ENCODE assay signal across 33 cellular contexts in genomic region chrY:12700087-12700486, GRCh38. TPM values are rescaled to one million over a fixed set of nuclear protein-coding genes. Genes with fewer than 3 reads are reported as not detected.
"Had no signal": no experiment of that assay in that cellular context is flagged by ENCODE, and none has a peak within 500 bp of the region (broad histone marks: within the 10 kb centered on the region; RNA-seq: fewer than 3 reads in every experiment).

No MANE protein-coding gene starts in this region.

- H3K4me1 ChIP-seq: ascending aorta had no signal

- DNase-seq: activated CD4-positive, alpha-beta T cell treated with anti-CD3 and anti-CD28 coated beads, Interleukin-2, amount 10 ng/mL, durations not matched to agents 7 days and 5 days; activated CD4-positive, alpha-beta T cell treated with anti-CD3 and anti-CD28 coated beads, Interleukin-2, amount 50 U/mL, for 48 hours; activated CD8-positive, alpha-beta T cell treated with anti-CD3 and anti-CD28 coated beads, Interleukin-2, amount 10 ng/mL, durations not matched to agents 7 days and 5 days; activated gamma-delta T cell; activated naive CD4-positive, alpha-beta T cell treated with Interleukin-2 at 50 U/mL for 16 hours; activated naive CD8-positive, alpha-beta T cell treated with anti-CD3 and anti-CD28 coated beads, Interleukin-2, amount 10 ng/mL, durations not matched to agents 7 days and 5 days; activated T-cell treated with anti-CD3 and anti-CD28 coated beads, Interleukin-2, amount 50 U/mL, for 24 hours; amygdala; NCI-H1092 treated with DMSO at 0.1 percent for 48 hours; NCI-H1417; NCI-H146; NCI-H187; NCI-H2029 treated with DMSO at 0.1 percent for 48 hours; NCI-H2107; NCI-H2171; NCI-H2227 treated with DMSO at 0.1 percent for 48 hours; NCI-H446; NCI-H524; NCI-H748 treated with DMSO at 0.1 percent for 48 hours; NK-92 treated with Interleukin-12 subunit alpha and Interleukin-12 subunit beta, amount 100 ng/mL, for 24 hours; OCI-M1; Right ventricle myocardium superior; SW 1271; T-helper 1 cell; T-helper 2 cell; T-helper 9 cell; WERI-Rb-1 had no signal

- H3K27ac Mint-ChIP-seq: activated CD4-positive, alpha-beta T cell treated with anti-CD3 and anti-CD28 coated beads, Interleukin-2, amount 10 ng/mL, durations not matched to agents 7 days and 5 days; activated CD8-positive, alpha-beta T cell treated with anti-CD3 and anti-CD28 coated beads, Interleukin-2, amount 10 ng/mL, durations not matched to agents 7 days and 5 days; activated naive CD4-positive, alpha-beta T cell treated with anti-CD3 and anti-CD28 coated beads, Interleukin-2, amount 50 U/mL, for 24 hours; activated naive CD8-positive, alpha-beta T cell treated with anti-CD3 and anti-CD28 coated beads, Interleukin-2, amount 10 ng/mL, durations not matched to agents 7 days and 5 days; activated T-cell treated with anti-CD3 and anti-CD28 coated beads, Interleukin-2, amount 50 U/mL, for 24 hours; activated T-helper 2 cell treated with anti-CD3 and anti-CD28 coated beads, Interferon-gamma antibody, Interleukin-2, Interleukin-4, amounts not matched to agents 10 μg/mL and 5 μg/mL and 100 μg/mL, durations not matched to agents 14 hours and 24 hours and 36 hours had no signal

- H3K4me1 Mint-ChIP-seq: activated naive CD8-positive, alpha-beta T cell treated with anti-CD3 and anti-CD28 coated beads, Interleukin-2, amount 10 ng/mL, durations not matched to agents 7 days and 5 days had no signal

- H3K9me3 Mint-ChIP-seq: activated naive CD4-positive, alpha-beta T cell treated with anti-CD3 and anti-CD28 coated beads, Interleukin-2, amount 50 U/mL, for 24 hours; activated naive CD8-positive, alpha-beta T cell treated with anti-CD3 and anti-CD28 coated beads, Interleukin-2, amount 10 ng/mL, durations not matched to agents 7 days and 5 days; activated T-cell treated with anti-CD3 and anti-CD28 coated beads, Interleukin-2, amount 50 U/mL, for 24 hours had no signal

- H3K9me3 ChIP-seq: ascending aorta had no signal

- H3K27me3 ChIP-seq: ascending aorta, cardiac muscle cell had no signal

- ATAC-seq: activated CD8-positive, alpha-beta T cell treated with anti-CD3 and anti-CD28 coated beads, Interleukin-2, amount 10 ng/mL, durations not matched to agents 7 days and 5 days; K562 had no signal

- H3K27me3 Mint-ChIP-seq: activated CD4-positive, alpha-beta T cell treated with anti-CD3 and anti-CD28 coated beads, Interleukin-2, amount 10 ng/mL, durations not matched to agents 7 days and 5 days; activated naive CD4-positive, alpha-beta T cell treated with anti-CD3 and anti-CD28 coated beads, Interleukin-2, amount 50 U/mL, for 24 hours; activated naive CD8-positive, alpha-beta T cell treated with anti-CD3 and anti-CD28 coated beads, Interleukin-2, amount 10 ng/mL, durations not matched to agents 7 days and 5 days; activated T-cell treated with anti-CD3 and anti-CD28 coated beads, Interleukin-2, amount 50 U/mL, for 24 hours; central memory CD8-positive, alpha-beta T cell had no signal

- H3K36me3 ChIP-seq: ascending aorta, cardiac muscle cell, WERI-Rb-1 had no signal

- FAIRE-seq: K562 had no signal

- H3K27ac ChIP-seq: ascending aorta, cardiac muscle cell, WERI-Rb-1 had no signal

- H3K4me3 Mint-ChIP-seq: activated CD4-positive, alpha-beta T cell treated with anti-CD3 and anti-CD28 coated beads, Interleukin-2, amount 10 ng/mL, durations not matched to agents 7 days and 5 days; activated CD8-positive, alpha-beta T cell treated with anti-CD3 and anti-CD28 coated beads, Interleukin-2, amount 10 ng/mL, durations not matched to agents 7 days and 5 days; activated naive CD4-positive, alpha-beta T cell treated with anti-CD3 and anti-CD28 coated beads, Interleukin-2, amount 50 U/mL, for 24 hours; activated naive CD8-positive, alpha-beta T cell treated with anti-CD3 and anti-CD28 coated beads, Interleukin-2, amount 10 ng/mL, durations not matched to agents 7 days and 5 days; activated T-cell treated with anti-CD3 and anti-CD28 coated beads, Interleukin-2, amount 50 U/mL, for 24 hours; central memory CD8-positive, alpha-beta T cell had no signal

- H3K4me3 ChIP-seq: ascending aorta, cardiac muscle cell, K562 had no signal

RNA-seq across cellular contexts. Expression of gene USP9Y, which starts 0.9 kb away (rescaled TPM):
- total RNA-seq: ascending aorta, cardiac muscle cell had no signal
- polyA plus RNA-seq: cardiac muscle cell, K562 had no signal
